8 cellular contexts compared by ENCODE assay signal in the genomic region with DNA sequence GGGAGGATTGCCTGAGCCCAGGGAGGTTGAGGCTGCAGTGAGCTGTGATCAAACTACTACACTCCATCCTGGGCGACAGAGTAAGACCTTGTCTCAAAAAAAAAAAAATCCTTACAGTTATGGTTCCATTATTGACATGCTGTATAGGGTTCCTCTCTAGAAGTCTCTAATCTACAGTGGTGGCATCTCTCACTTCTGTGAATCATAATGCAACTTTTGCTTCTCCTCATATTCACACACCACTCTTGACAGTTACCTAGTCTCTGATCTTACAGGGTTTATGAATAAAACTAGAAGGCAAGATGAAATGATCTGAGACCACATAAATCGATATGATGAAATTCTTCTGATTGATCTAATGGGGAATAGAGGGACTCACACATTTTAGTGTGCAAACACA. TPM values are rescaled to one million over a fixed set of nuclear protein-coding genes. Genes with fewer than 3 reads are reported as not detected.
A peak's percentile ranks its signal among the peaks of the same experiment; 100 is the strongest.
DNase-seq lines count a peak whose midpoint lies in the region; ATAC-seq and TF ChIP-seq lines count a peak whose summit lies in the region.

No MANE protein-coding gene starts in this region.

- peaks cover 2% of the 10 kb centered on the region for H3K36me3 Mint-ChIP-seq in activated T-cell treated with anti-CD3 and anti-CD28 coated beads, Interleukin-2, amount 50 U/mL, for 24 hours (ENCODE audit: low read depth)
- H3K36me3 Mint-ChIP-seq in WTC11, result no peaks in the 10 kb centered on the region; the same call in 1 of the 2 replicates

- no peak for DNase-seq in activated T-cell treated with anti-CD3 and anti-CD28 coated beads, Interleukin-2, amount 50 U/mL, for 24 hours
- no peak for DNase-seq in activated T-cell treated with anti-CD3 and anti-CD28 coated beads, Interleukin-2, amount 50 U/mL, for 1 hour
- DNase-seq in WTC11 (ENCODE audit: low spot score) (no peak), SW 1271 (lab: John Stamatoyannopoulos, UW) (no peak), cerebellar nuclear complex (lab: John Stamatoyannopoulos, UW) (no peak), NCI-H526 (lab: John Stamatoyannopoulos, UW) (no peak)
- DNase-seq in stimulated activated naive CD8-positive, alpha-beta T cell treated with anti-CD3 and anti-CD28 coated beads, Interleukin-15, Interleukin-2, amounts not matched to agents 100 U/mL and 50 U/mL, for 24 hours, result no peak

- CTCF ChIA-PET in WTC11 (lab: Charles Lee), result no interaction called here

- H3K9me3 Mint-ChIP-seq in activated T-cell treated with anti-CD3 and anti-CD28 coated beads, Interleukin-2, amount 50 U/mL, for 24 hours, result no peaks in the 10 kb centered on the region
- no peaks in the 10 kb centered on the region for H3K9me3 Mint-ChIP-seq in WTC11

- no peak for TF ChIP-seq CTCF in WTC11 (IDR thresholded peaks at IDR 0.05)

- H3K27ac Mint-ChIP-seq in activated T-cell treated with anti-CD3 and anti-CD28 coated beads, Interleukin-2, amount 50 U/mL, for 24 hours, result peak overlapping the region; percentile 92
- peak overlapping the region; percentile 32 for H3K27ac Mint-ChIP-seq in WTC11

- H3K4me3 Mint-ChIP-seq in activated T-cell treated with anti-CD3 and anti-CD28 coated beads, Interleukin-2, amount 50 U/mL, for 24 hours, result peak overlapping the region; percentile 56
- H3K4me3 Mint-ChIP-seq in WTC11, result no peak overlapping the region

- H3K27me3 Mint-ChIP-seq in activated T-cell treated with anti-CD3 and anti-CD28 coated beads, Interleukin-2, amount 50 U/mL, for 24 hours, result peaks cover 7% of the 10 kb centered on the region
- no peaks in the 10 kb centered on the region for H3K27me3 Mint-ChIP-seq in WTC11 (ENCODE audit: low read depth)

- POLR2A ChIA-PET in WTC11 (lab: Charles Lee), result no interaction called here

- ATAC-seq in HG02870 (IDR thresholded peaks at IDR 0.05; ENCODE audit: unreplicated experiment) (peak; percentile 89), WTC11 (no peak)
- ATAC-seq in stimulated activated naive CD8-positive, alpha-beta T cell treated with anti-CD3 and anti-CD28 coated beads, Interleukin-15, Interleukin-2, amounts not matched to agents 100 U/mL and 50 U/mL, for 24 hours, result peak; percentile 94

- H3K4me1 Mint-ChIP-seq in activated T-cell treated with anti-CD3 and anti-CD28 coated beads, Interleukin-2, amount 50 U/mL, for 24 hours (ENCODE audit: low read depth), result peaks cover 71% of the 10 kb centered on the region
- peaks cover 46% of the 10 kb centered on the region for H3K4me1 Mint-ChIP-seq in WTC11

TF ChIP-seq in WTC11, 78 proteins besides CTCF, POLR2A, EP300 and RAD21:
- TF ChIP-seq CBFB (CRISPR knock-in tag; IDR thresholded peaks at IDR 0.05; ENCODE audit: low read depth) (no peak), NFYB (CRISPR knock-in tag; conservative IDR thresholded peaks at IDR 0.05; ENCODE audit: low read depth) (no peak), PRRX2 (CRISPR knock-in tag; IDR thresholded peaks at IDR 0.05) (no peak), FOXP1 (CRISPR knock-in tag; IDR thresholded peaks at IDR 0.05; ENCODE audit: borderline replicate concordance) (no peak), AR (CRISPR knock-in tag; IDR thresholded peaks at IDR 0.05) (no peak)
- TF ChIP-seq, protein P1, sequence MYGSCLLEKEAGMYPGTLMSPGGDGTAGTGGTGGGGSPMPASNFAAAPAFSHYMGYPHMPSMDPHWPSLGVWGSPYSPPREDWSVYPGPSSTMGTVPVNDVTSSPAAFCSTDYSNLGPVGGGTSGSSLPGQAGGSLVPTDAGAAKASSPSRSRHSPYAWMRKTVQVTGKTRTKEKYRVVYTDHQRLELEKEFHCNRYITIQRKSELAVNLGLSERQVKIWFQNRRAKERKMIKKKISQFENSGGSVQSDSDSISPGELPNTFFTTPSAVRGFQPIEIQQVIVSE (CRISPR knock-in tag; IDR thresholded peaks at IDR 0.05; ENCODE audit: borderline replicate concordance), result no peak

RNA-seq across cellular contexts. Expression of gene DOCK11, which starts 40.6 kb away (rescaled TPM):
- total RNA-seq in WTC11 (2021), result 12.5 to 13.4 TPM (median 13.1 TPM) in 3 replicates
